Comparison of ENCODE assay signal across 2 cellular contexts in the genomic region with DNA sequence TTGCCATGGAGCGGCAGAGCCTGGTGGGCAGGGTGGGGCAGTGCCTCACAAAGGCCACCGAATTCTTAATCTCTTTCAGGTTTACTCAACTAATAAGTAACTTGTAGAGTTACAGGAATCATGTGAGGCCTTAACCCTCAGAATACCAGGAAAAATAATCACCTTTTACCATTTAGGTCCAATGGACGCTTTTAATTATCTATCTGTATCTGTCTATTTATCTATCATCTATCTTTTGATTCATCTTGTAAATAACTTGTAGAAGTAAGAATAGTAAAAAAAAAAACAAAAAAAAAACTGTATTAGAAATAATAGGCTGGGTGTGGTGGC.
TF ChIP-seq lines count a peak whose summit lies in the region.

No MANE protein-coding gene starts in this region.

TF ChIP-seq in SK-N-SH, 30 proteins besides CTCF, POLR2A, EP300 and RAD21 (continued from another document):
- TF ChIP-seq, protein P1, sequence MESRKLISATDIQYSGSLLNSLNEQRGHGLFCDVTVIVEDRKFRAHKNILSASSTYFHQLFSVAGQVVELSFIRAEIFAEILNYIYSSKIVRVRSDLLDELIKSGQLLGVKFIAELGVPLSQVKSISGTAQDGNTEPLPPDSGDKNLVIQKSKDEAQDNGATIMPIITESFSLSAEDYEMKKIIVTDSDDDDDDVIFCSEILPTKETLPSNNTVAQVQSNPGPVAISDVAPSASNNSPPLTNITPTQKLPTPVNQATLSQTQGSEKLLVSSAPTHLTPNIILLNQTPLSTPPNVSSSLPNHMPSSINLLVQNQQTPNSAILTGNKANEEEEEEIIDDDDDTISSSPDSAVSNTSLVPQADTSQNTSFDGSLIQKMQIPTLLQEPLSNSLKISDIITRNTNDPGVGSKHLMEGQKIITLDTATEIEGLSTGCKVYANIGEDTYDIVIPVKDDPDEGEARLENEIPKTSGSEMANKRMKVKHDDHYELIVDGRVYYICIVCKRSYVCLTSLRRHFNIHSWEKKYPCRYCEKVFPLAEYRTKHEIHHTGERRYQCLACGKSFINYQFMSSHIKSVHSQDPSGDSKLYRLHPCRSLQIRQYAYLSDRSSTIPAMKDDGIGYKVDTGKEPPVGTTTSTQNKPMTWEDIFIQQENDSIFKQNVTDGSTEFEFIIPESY (IDR thresholded peaks at IDR 0.05; ENCODE audit: borderline replicate concordance, low read depth), result no peak
- TF ChIP-seq POLR2AphosphoS5 (IDR thresholded peaks at IDR 0.05; ENCODE audit: low read depth, low read length), result no peak
- no peak for TF ChIP-seq FOXJ3 (CRISPR knock-in tag; IDR thresholded peaks at IDR 0.05)
- TF ChIP-seq TCF12 (IDR thresholded peaks at IDR 0.05), result no peak
- no peak for TF ChIP-seq MEF2A (IDR thresholded peaks at IDR 0.05; ENCODE audit: borderline replicate concordance, low read depth)
- no peak for TF ChIP-seq MXI1 (IDR thresholded peaks at IDR 0.05; ENCODE audit: low read depth, low read length)
- TF ChIP-seq, protein P2, sequence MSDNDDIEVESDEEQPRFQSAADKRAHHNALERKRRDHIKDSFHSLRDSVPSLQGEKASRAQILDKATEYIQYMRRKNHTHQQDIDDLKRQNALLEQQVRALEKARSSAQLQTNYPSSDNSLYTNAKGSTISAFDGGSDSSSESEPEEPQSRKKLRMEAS (IDR thresholded peaks at IDR 0.05; ENCODE audit: low read depth), result no peak
- TF ChIP-seq NRF1 (IDR thresholded peaks at IDR 0.05; ENCODE audit: low read depth, low read length), result no peak
TF ChIP-seq in SK-N-SH: peak in this region for 0.

TF ChIP-seq in SK-N-SH treated with all-trans-retinoic acid at 6 μM for 48 hours, 23 proteins besides CTCF, POLR2A, EP300 and RAD21 (continued from another document):
- TF ChIP-seq, protein P3, sequence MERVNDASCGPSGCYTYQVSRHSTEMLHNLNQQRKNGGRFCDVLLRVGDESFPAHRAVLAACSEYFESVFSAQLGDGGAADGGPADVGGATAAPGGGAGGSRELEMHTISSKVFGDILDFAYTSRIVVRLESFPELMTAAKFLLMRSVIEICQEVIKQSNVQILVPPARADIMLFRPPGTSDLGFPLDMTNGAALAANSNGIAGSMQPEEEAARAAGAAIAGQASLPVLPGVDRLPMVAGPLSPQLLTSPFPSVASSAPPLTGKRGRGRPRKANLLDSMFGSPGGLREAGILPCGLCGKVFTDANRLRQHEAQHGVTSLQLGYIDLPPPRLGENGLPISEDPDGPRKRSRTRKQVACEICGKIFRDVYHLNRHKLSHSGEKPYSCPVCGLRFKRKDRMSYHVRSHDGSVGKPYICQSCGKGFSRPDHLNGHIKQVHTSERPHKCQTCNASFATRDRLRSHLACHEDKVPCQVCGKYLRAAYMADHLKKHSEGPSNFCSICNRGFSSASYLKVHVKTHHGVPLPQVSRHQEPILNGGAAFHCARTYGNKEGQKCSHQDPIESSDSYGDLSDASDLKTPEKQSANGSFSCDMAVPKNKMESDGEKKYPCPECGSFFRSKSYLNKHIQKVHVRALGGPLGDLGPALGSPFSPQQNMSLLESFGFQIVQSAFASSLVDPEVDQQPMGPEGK (CRISPR knock-in tag; IDR thresholded peaks at IDR 0.05; ENCODE audit: borderline replicate concordance), result no peak
- TF ChIP-seq BACH2 (CRISPR knock-in tag; IDR thresholded peaks at IDR 0.05; ENCODE audit: borderline replicate concordance) (no peak), ZNF8 (CRISPR knock-in tag; IDR thresholded peaks at IDR 0.05) (no peak), CSDC2 (CRISPR knock-in tag; IDR thresholded peaks at IDR 0.05) (no peak), ESRRG (CRISPR knock-in tag; IDR thresholded peaks at IDR 0.05) (no peak), ZNF70 (CRISPR knock-in tag; IDR thresholded peaks at IDR 0.05) (no peak), ZFP30 (CRISPR knock-in tag; IDR thresholded peaks at IDR 0.05) (no peak)
TF ChIP-seq in SK-N-SH treated with all-trans-retinoic acid at 6 μM for 48 hours: peak in this region for 0.
